9 cellular contexts compared by ENCODE assay signal in genomic region chr12:32115404-32116104, GRCh38. TPM values are rescaled to one million over a fixed set of nuclear protein-coding genes. Genes with fewer than 3 reads are reported as not detected.
DNase-seq lines count a peak whose midpoint lies in the region; ATAC-seq and TF ChIP-seq lines count a peak whose summit lies in the region.
"Had no signal": no experiment of that assay in that cellular context is flagged by ENCODE, and none has a peak within 500 bp of the region (broad histone marks: within the 10 kb centered on the region; RNA-seq: fewer than 3 reads in every experiment).

No MANE protein-coding gene starts in this region.

- H3K27me3 Mint-ChIP-seq in activated T-cell treated with anti-CD3 and anti-CD28 coated beads, Interleukin-2, amount 50 U/mL, for 24 hours: no peaks in the 10 kb centered on the region

- H3K36me3 Mint-ChIP-seq in activated T-cell treated with anti-CD3 and anti-CD28 coated beads, Interleukin-2, amount 50 U/mL, for 24 hours (ENCODE audit: low read depth): peaks cover 24% of the 10 kb centered on the region

- no peaks in the 10 kb centered on the region for H3K9me3 ChIP-seq in RWPE2 (ENCODE audit: severe bottlenecking)

- ATAC-seq in RWPE2 (ENCODE audit: low read depth): peak; percentile 91

- H3K4me3 ChIP-seq in RWPE2 (ENCODE audit: severe bottlenecking) (no peak overlapping the region), fibroblast of pulmonary artery (replicated peaks; ENCODE audit: low read depth, low read length) (no peak overlapping the region)

- H3K9me3 Mint-ChIP-seq in activated T-cell treated with anti-CD3 and anti-CD28 coated beads, Interleukin-2, amount 50 U/mL, for 24 hours: no peaks in the 10 kb centered on the region

- H3K4me1 ChIP-seq in RWPE2 (ENCODE audit: insufficient read depth, poor library complexity, severe bottlenecking): peaks cover 31% of the 10 kb centered on the region

- DNase-seq in SKM-1 treated with dmso at 0.1 percent for 144 hours (lab: John Stamatoyannopoulos, UW; ENCODE audit: unreplicated experiment) (peak; percentile 27), SKM-1 (lab: John Stamatoyannopoulos, UW; ENCODE audit: unreplicated experiment) (no peak), RWPE2 (ENCODE audit: low spot score) (peak; percentile 92), fibroblast of pulmonary artery (ENCODE audit: low read depth) (peak; percentile 99), pulmonary artery endothelial cell (ENCODE audit: low read depth, low spot score) (peak; percentile 89)
- DNase-seq in activated effector memory CD4-positive, alpha-beta T cell treated with Interleukin-2 at 50 U/mL for 16 hours: no peak
- DNase-seq in activated T-cell treated with anti-CD3 and anti-CD28 coated beads, Interleukin-2, amount 50 U/mL, for 48 hours: no peak
- DNase-seq in activated T-cell treated with anti-CD3 and anti-CD28 coated beads, Interleukin-2, amount 50 U/mL, for 24 hours: no peak
- DNase-seq: DND-41 had no signal

- no peak overlapping the region for H3K27ac Mint-ChIP-seq in activated T-cell treated with anti-CD3 and anti-CD28 coated beads, Interleukin-2, amount 50 U/mL, for 24 hours

- H3K4me3 Mint-ChIP-seq in activated T-cell treated with anti-CD3 and anti-CD28 coated beads, Interleukin-2, amount 50 U/mL, for 24 hours: no peak overlapping the region

- peak overlapping the region; percentile 93 for H3K27ac ChIP-seq in RWPE2 (ENCODE audit: poor library complexity, severe bottlenecking)

- H3K36me3 ChIP-seq in RWPE2 (ENCODE audit: low read depth): peaks cover 20% of the 10 kb centered on the region; the same call in 1 of the 2 replicates

- no peak for TF ChIP-seq CTCF in RWPE2 (IDR thresholded peaks at IDR 0.05; ENCODE audit: poor library complexity, severe bottlenecking)
- TF ChIP-seq CTCF in fibroblast of pulmonary artery (IDR thresholded peaks at IDR 0.05; ENCODE audit: low read length, missing control alignments): no peak

- peaks cover 21% of the 10 kb centered on the region for H3K4me1 Mint-ChIP-seq in activated T-cell treated with anti-CD3 and anti-CD28 coated beads, Interleukin-2, amount 50 U/mL, for 24 hours (ENCODE audit: low read depth)

- no peaks in the 10 kb centered on the region for H3K27me3 ChIP-seq in RWPE2 (ENCODE audit: insufficient read depth, poor library complexity, severe bottlenecking)

RNA-seq across cellular contexts. Expression of gene BICD1, which starts 8.9 kb away (rescaled TPM):
- 8.2 and 13.9 TPM in 2 replicates for total RNA-seq in pulmonary artery endothelial cell

Comparison
In these comparisons a context has a peak if more than half of its experiments do, and no peak if none do; other contexts are left out.
1. DNase-seq: peak in SKM-1 treated with dmso at 0.1 percent for 144 hours (single experiment), RWPE2 (single experiment), fibroblast of pulmonary artery (single experiment) and pulmonary artery endothelial cell (single experiment); none in SKM-1 (single experiment), activated effector memory CD4-positive, alpha-beta T cell treated with Interleukin-2 at 50 U/mL for 16 hours (single experiment), activated T-cell treated with anti-CD3 and anti-CD28 coated beads, Interleukin-2, amount 50 U/mL, for 48 hours (0 of 2) and activated T-cell treated with anti-CD3 and anti-CD28 coated beads, Interleukin-2, amount 50 U/mL, for 24 hours (single experiment).